Comparison of ENCODE assay signal across 8 cellular contexts in genomic region chr12:45216297-45216982, GRCh38. TPM values are rescaled to one million over a fixed set of nuclear protein-coding genes. Genes with fewer than 3 reads are reported as not detected.
DNase-seq lines count a peak whose midpoint lies in the region; ATAC-seq and TF ChIP-seq lines count a peak whose summit lies in the region.

No MANE protein-coding gene starts in this region.

- CTCF ChIA-PET in WTC11 (lab: Charles Lee) = interaction anchor here (0.5 to 1.9 kb wide), 6 partner anchors 16 to 623 kb away, joined by 3 to 9 read pairs (median 4); no protein-coding TSS in a partner anchor

- peaks cover 63% of the 10 kb centered on the region for H3K4me1 Mint-ChIP-seq in WTC11

- no peak for TF ChIP-seq RAD21 in Ishikawa (IDR thresholded peaks at IDR 0.05; ENCODE audit: low read depth)

- peaks cover 5% of the 10 kb centered on the region for H3K36me3 Mint-ChIP-seq in WTC11

- POLR2A ChIA-PET in WTC11 (lab: Charles Lee) = interaction anchor here (0.5 to 1.6 kb wide), 4 partner anchors 10 to 773 kb away, joined by 3 to 6 read pairs (median 4); no protein-coding TSS in a partner anchor

- H3K9me3 ChIP-seq in left lung = no peaks in the 10 kb centered on the region

- DNase-seq in EL (peak; percentile 56), WTC11 (ENCODE audit: low spot score) (peak; percentile 62), choroid plexus epithelial cell (ENCODE audit: low read depth) (peak; percentile 57), left lung (peak; percentile 57 to 91), amniotic stem cell (lab: John Stamatoyannopoulos, UW) (no peak)
- DNase-seq in stimulated activated CD4-positive, alpha-beta T cell treated with anti-CD3 and anti-CD28 coated beads, Interleukin-4, amount 100 ng/mL, for 4 hours = peak; percentile 33 to 41

- peaks cover 5% of the 10 kb centered on the region; the same call in 1 of the 2 replicates for H3K9me3 Mint-ChIP-seq in WTC11

- no peaks in the 10 kb centered on the region for H3K36me3 ChIP-seq in left lung

- peak overlapping the region; percentile 96 to 98 for H3K27ac ChIP-seq in left lung

- peak overlapping the region; percentile 87 for H3K27ac Mint-ChIP-seq in WTC11

- H3K27me3 ChIP-seq in left lung = no peaks in the 10 kb centered on the region

- peak overlapping the region; percentile 84 for H3K4me3 ChIP-seq in choroid plexus epithelial cell (ENCODE audit: low read depth, low read length)
- H3K4me3 ChIP-seq in left lung = peak overlapping the region; percentile 69 to 92

- H3K4me1 ChIP-seq in left lung = peaks cover 5 to 49% of the 10 kb centered on the region in 2 donors

- ATAC-seq in GM21528 (IDR thresholded peaks at IDR 0.05; ENCODE audit: low FRiP score, unreplicated experiment) = peak; percentile 42
- peak; percentile 32 for ATAC-seq in WTC11
- ATAC-seq in left lung = peak; percentile 73

- H3K4me3 Mint-ChIP-seq in WTC11 = peak overlapping the region; percentile 100

- TF ChIP-seq CTCF in WTC11 (IDR thresholded peaks at IDR 0.05) (no peak), choroid plexus epithelial cell (conservative IDR thresholded peaks at IDR 0.05; ENCODE audit: low read depth, low read length) (peak; percentile 61), left lung (IDR thresholded peaks at IDR 0.05) (peak in 1 of 2 donors; percentile 44)

- no peak for TF ChIP-seq EP300 in Ishikawa (IDR thresholded peaks at IDR 0.05; ENCODE audit: borderline replicate concordance)

- intact Hi-C loops in left lung (cut with DNase I) = loop anchor here in 1 of 2 donors (10.0 kb wide), 1 partner anchor 168 kb away; no protein-coding TSS in a partner anchor

- no peaks in the 10 kb centered on the region; the same call in 1 of the 2 replicates for H3K27me3 Mint-ChIP-seq in WTC11 (ENCODE audit: low read depth)

TF ChIP-seq in Ishikawa, 13 proteins besides CTCF, POLR2A, EP300 and RAD21:
- TF ChIP-seq EGR1 (IDR thresholded peaks at IDR 0.05) (no peak; the same call in 1 of the 2 replicates), CEBPB (IDR thresholded peaks at IDR 0.05) (no peak), TEAD4 (IDR thresholded peaks at IDR 0.05) (no peak), TAF1 (IDR thresholded peaks at IDR 0.05; ENCODE audit: low read depth) (peak; percentile 47), ZBTB7A (IDR thresholded peaks at IDR 0.05; ENCODE audit: low read depth) (no peak), FOXM1 (IDR thresholded peaks at IDR 0.05; ENCODE audit: borderline replicate concordance, low read depth) (no peak), CREB1 (IDR thresholded peaks at IDR 0.05; ENCODE audit: low read depth) (no peak), REST (IDR thresholded peaks at IDR 0.05; ENCODE audit: low read depth) (0 out of 2 replicates have a peak, but pooled peaks have one; percentile 18), YY1 (IDR thresholded peaks at IDR 0.05; ENCODE audit: low read depth) (no peak), NFIC (IDR thresholded peaks at IDR 0.05) (no peak), TCF12 (IDR thresholded peaks at IDR 0.05; ENCODE audit: low read depth) (peak; percentile 9; the same call in 1 of the 2 replicates)
- TF ChIP-seq, protein P1, sequence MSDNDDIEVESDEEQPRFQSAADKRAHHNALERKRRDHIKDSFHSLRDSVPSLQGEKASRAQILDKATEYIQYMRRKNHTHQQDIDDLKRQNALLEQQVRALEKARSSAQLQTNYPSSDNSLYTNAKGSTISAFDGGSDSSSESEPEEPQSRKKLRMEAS (IDR thresholded peaks at IDR 0.05) = peak; percentile 16; the same call in 1 of the 2 replicates
- TF ChIP-seq, protein P2, sequence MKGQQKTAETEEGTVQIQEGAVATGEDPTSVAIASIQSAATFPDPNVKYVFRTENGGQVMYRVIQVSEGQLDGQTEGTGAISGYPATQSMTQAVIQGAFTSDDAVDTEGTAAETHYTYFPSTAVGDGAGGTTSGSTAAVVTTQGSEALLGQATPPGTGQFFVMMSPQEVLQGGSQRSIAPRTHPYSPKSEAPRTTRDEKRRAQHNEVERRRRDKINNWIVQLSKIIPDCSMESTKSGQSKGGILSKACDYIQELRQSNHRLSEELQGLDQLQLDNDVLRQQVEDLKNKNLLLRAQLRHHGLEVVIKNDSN (IDR thresholded peaks at IDR 0.05) = no peak

TF ChIP-seq in WTC11, 78 proteins besides CTCF, POLR2A, EP300 and RAD21:
- TF ChIP-seq ZNF263 (CRISPR knock-in tag; IDR thresholded peaks at IDR 0.05; ENCODE audit: low read depth) (peak; percentile 55; the same call in 1 of the 2 replicates), PRRX2 (CRISPR knock-in tag; IDR thresholded peaks at IDR 0.05) (no peak), ZNF423 (CRISPR knock-in tag; IDR thresholded peaks at IDR 0.05) (0 out of 2 replicates have a peak, but pooled peaks have one; percentile 33), HMGXB4 (CRISPR knock-in tag; IDR thresholded peaks at IDR 0.05) (0 out of 2 replicates have a peak, but pooled peaks have one; percentile 66), CREM (CRISPR knock-in tag; IDR thresholded peaks at IDR 0.05) (0 out of 2 replicates have a peak, but pooled peaks have one; percentile 52), MYBL2 (CRISPR knock-in tag; IDR thresholded peaks at IDR 0.05) (peak; percentile 20; the same call in 1 of the 2 replicates)
- TF ChIP-seq, protein P2 (CRISPR knock-in tag; IDR thresholded peaks at IDR 0.05) = no peak
TF ChIP-seq in WTC11: peak in this region for 5.

RNA-seq across cellular contexts. Expression of gene ANO6, which starts 0.5 kb away (rescaled TPM):
- total RNA-seq in WTC11 (2021) (41.8 to 46.8 TPM (median 44.3 TPM) in 3 replicates), left lung (10 to 100 TPM; 63.8 to 79.7 TPM)
